17 cellular contexts compared by ENCODE assay signal in genomic region chr18:34117319-34117718, GRCh38.
DNase-seq lines count a peak whose midpoint lies in the region; ATAC-seq and TF ChIP-seq lines count a peak whose summit lies in the region.
"Had no signal": no experiment of that assay in that cellular context is flagged by ENCODE, and none has a peak within 500 bp of the region (broad histone marks: within the 10 kb centered on the region; RNA-seq: fewer than 3 reads in every experiment).

No MANE protein-coding gene starts in this region.

- H3K9me3 Mint-ChIP-seq in stimulated activated effector memory CD8-positive, alpha-beta T cell treated with anti-CD3 and anti-CD28 coated beads, Interleukin-12 subunit alpha, Interleukin-12 subunit beta, amount 100 ng/mL, for 72 hours: peaks cover 3% of the 10 kb centered on the region
- H3K9me3 Mint-ChIP-seq in natural killer cell treated with Interleukin-12 subunit alpha and Interleukin-12 subunit beta and Interleukin-15 and Interleukin-18, amount 100 ng/mL, for 72 hours: peaks cover 3% of the 10 kb centered on the region

- no peak overlapping the region for H3K4me3 Mint-ChIP-seq in stimulated activated effector memory CD8-positive, alpha-beta T cell treated with anti-CD3 and anti-CD28 coated beads, Interleukin-12 subunit alpha, Interleukin-12 subunit beta, amount 100 ng/mL, for 72 hours
- H3K4me3 Mint-ChIP-seq in natural killer cell treated with Interleukin-12 subunit alpha and Interleukin-12 subunit beta and Interleukin-15 and Interleukin-18, amount 100 ng/mL, for 72 hours: no peak overlapping the region
- H3K4me3 Mint-ChIP-seq: T-helper 17 cell had no signal

- no peaks in the 10 kb centered on the region for H3K4me1 ChIP-seq in lower lobe of right lung
- H3K4me1 ChIP-seq: HAP-1, prostate gland, spleen had no signal

- peak; percentile 57 to 68 for ATAC-seq in lower lobe of right lung
- ATAC-seq in stimulated activated effector memory CD8-positive, alpha-beta T cell treated with anti-CD3 and anti-CD28 coated beads, Interleukin-12 subunit alpha, Interleukin-12 subunit beta, amount 100 ng/mL, for 72 hours: no peak
- no peak for ATAC-seq in natural killer cell treated with Interleukin-12 subunit alpha and Interleukin-12 subunit beta and Interleukin-15 and Interleukin-18, amount 100 ng/mL, for 72 hours
- ATAC-seq: T-helper 17 cell had no signal

- TF ChIP-seq CTCF in lower lobe of right lung (IDR thresholded peaks at IDR 0.05): no peak

- H3K9me3 ChIP-seq in lower lobe of right lung: no peaks in the 10 kb centered on the region
- H3K9me3 ChIP-seq: BE2C, HAP-1, prostate gland, spleen had no signal

- no peaks in the 10 kb centered on the region for H3K27me3 ChIP-seq in lower lobe of right lung (ENCODE audit: low read depth)
- H3K27me3 ChIP-seq: BE2C, spleen had no signal

- DNase-seq in NCI-H1417 treated with DMSO at 0.1 percent for 48 hours (lab: John Stamatoyannopoulos, UW) (peak; percentile 92), NCI-H2171 (lab: John Stamatoyannopoulos, UW) (peak; percentile 76), SK-N-DZ (ENCODE audit: low spot score) (peak; percentile 47), lower lobe of right lung (no peak), MV-4-11 (lab: John Stamatoyannopoulos, UW) (no peak)
- DNase-seq in stimulated activated effector memory CD8-positive, alpha-beta T cell treated with anti-CD3 and anti-CD28 coated beads, Interleukin-12 subunit alpha, Interleukin-12 subunit beta, amount 100 ng/mL, for 72 hours (ENCODE audit: low spot score in 2 of 2): no peak
- DNase-seq in natural killer cell treated with Interleukin-12 subunit alpha and Interleukin-12 subunit beta and Interleukin-15 and Interleukin-18, amount 100 ng/mL, for 72 hours (ENCODE audit: low spot score): no peak
- DNase-seq in stimulated activated CD4-positive, alpha-beta T cell treated with anti-CD3 and anti-CD28 coated beads, Interleukin-1b, Interleukin-23, amount 100 ng/mL, for 48 hours: no peak
- DNase-seq: activated CD4-positive, CD25-positive, alpha-beta regulatory T cell; BE2C; central memory CD4-positive, alpha-beta T cell; hippocampal formation; spleen; stimulated activated naive CD4-positive, alpha-beta T cell; T-helper 17 cell had no signal

- no peak overlapping the region for H3K4me3 ChIP-seq in lower lobe of right lung
- H3K4me3 ChIP-seq: HAP-1, prostate gland, spleen had no signal

- no peaks in the 10 kb centered on the region for H3K4me1 Mint-ChIP-seq in stimulated activated effector memory CD8-positive, alpha-beta T cell treated with anti-CD3 and anti-CD28 coated beads, Interleukin-12 subunit alpha, Interleukin-12 subunit beta, amount 100 ng/mL, for 72 hours
- no peaks in the 10 kb centered on the region for H3K4me1 Mint-ChIP-seq in natural killer cell treated with Interleukin-12 subunit alpha and Interleukin-12 subunit beta and Interleukin-15 and Interleukin-18, amount 100 ng/mL, for 72 hours (ENCODE audit: low read depth in 2 of 2)
- H3K4me1 Mint-ChIP-seq: T-helper 17 cell had no signal

- H3K36me3 ChIP-seq in lower lobe of right lung: no peaks in the 10 kb centered on the region
- H3K36me3 ChIP-seq: BE2C, HAP-1, prostate gland, spleen had no signal

- H3K36me3 Mint-ChIP-seq in stimulated activated effector memory CD8-positive, alpha-beta T cell treated with anti-CD3 and anti-CD28 coated beads, Interleukin-12 subunit alpha, Interleukin-12 subunit beta, amount 100 ng/mL, for 72 hours: no peaks in the 10 kb centered on the region
- no peaks in the 10 kb centered on the region for H3K36me3 Mint-ChIP-seq in natural killer cell treated with Interleukin-12 subunit alpha and Interleukin-12 subunit beta and Interleukin-15 and Interleukin-18, amount 100 ng/mL, for 72 hours

- H3K27ac Mint-ChIP-seq in stimulated activated effector memory CD8-positive, alpha-beta T cell treated with anti-CD3 and anti-CD28 coated beads, Interleukin-12 subunit alpha, Interleukin-12 subunit beta, amount 100 ng/mL, for 72 hours: no peak overlapping the region
- no peak overlapping the region for H3K27ac Mint-ChIP-seq in natural killer cell treated with Interleukin-12 subunit alpha and Interleukin-12 subunit beta and Interleukin-15 and Interleukin-18, amount 100 ng/mL, for 72 hours
- H3K27ac Mint-ChIP-seq: T-helper 17 cell had no signal

- H3K27me3 Mint-ChIP-seq in natural killer cell treated with Interleukin-12 subunit alpha and Interleukin-12 subunit beta and Interleukin-15 and Interleukin-18, amount 100 ng/mL, for 72 hours: no peaks in the 10 kb centered on the region
- H3K27me3 Mint-ChIP-seq: T-helper 17 cell had no signal

- intact Hi-C loops in lower lobe of right lung (cut with DNase I): loop anchor here (10.0 kb wide), 1 partner anchor 667 kb away; no protein-coding TSS in a partner anchor

- H3K27ac ChIP-seq in lower lobe of right lung: no peak overlapping the region
- H3K27ac ChIP-seq: prostate gland, spleen had no signal

Comparison
In these comparisons a context has a peak if more than half of its experiments do, and no peak if none do; other contexts are left out.
1. DNase-seq: peak in NCI-H1417 treated with DMSO at 0.1 percent for 48 hours (single experiment), NCI-H2171 (single experiment) and SK-N-DZ (single experiment); none in lower lobe of right lung (single experiment), stimulated activated effector memory CD8-positive, alpha-beta T cell treated with anti-CD3 and anti-CD28 coated beads, Interleukin-12 subunit alpha, Interleukin-12 subunit beta, amount 100 ng/mL, for 72 hours (0 of 2), natural killer cell treated with Interleukin-12 subunit alpha and Interleukin-12 subunit beta and Interleukin-15 and Interleukin-18, amount 100 ng/mL, for 72 hours (single experiment), MV-4-11 (single experiment) and stimulated activated CD4-positive, alpha-beta T cell treated with anti-CD3 and anti-CD28 coated beads, Interleukin-1b, Interleukin-23, amount 100 ng/mL, for 48 hours (single experiment).
2. ATAC-seq: peak in lower lobe of right lung (2 of 2); none in stimulated activated effector memory CD8-positive, alpha-beta T cell treated with anti-CD3 and anti-CD28 coated beads, Interleukin-12 subunit alpha, Interleukin-12 subunit beta, amount 100 ng/mL, for 72 hours (single experiment) and natural killer cell treated with Interleukin-12 subunit alpha and Interleukin-12 subunit beta and Interleukin-15 and Interleukin-18, amount 100 ng/mL, for 72 hours (0 of 2).